ENCODE assay signal across 1 cellular context in the genomic region with DNA sequence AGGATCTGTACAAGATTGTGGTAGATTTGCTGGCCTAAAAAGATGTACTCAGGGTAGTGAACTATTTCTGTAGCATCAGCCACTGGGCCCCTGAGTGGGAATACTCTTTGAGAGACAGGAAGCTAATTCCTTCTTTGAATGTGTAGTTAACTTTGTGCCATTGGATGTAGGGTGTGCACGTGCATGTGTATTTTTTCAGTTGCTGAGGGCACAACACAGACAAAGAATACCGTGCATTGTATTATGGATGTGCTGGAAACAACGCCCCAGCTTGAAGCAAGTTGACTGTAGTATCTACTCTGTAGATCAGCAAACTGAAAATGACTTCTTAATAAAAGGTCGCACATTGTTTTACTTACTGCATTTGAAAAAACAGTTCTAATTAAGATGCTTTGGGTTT.
TF ChIP-seq lines count a peak whose summit lies in the region.

No MANE protein-coding gene starts in this region.

TF ChIP-seq in IMR-90, 13 proteins besides CTCF, POLR2A, EP300 and RAD21 (continued from another document):
- TF ChIP-seq NFE2L2 (IDR thresholded peaks at IDR 0.05; ENCODE audit: low read depth, low read length) (no peak), MAZ (IDR thresholded peaks at IDR 0.05; ENCODE audit: borderline replicate concordance, low read depth, low read length) (no peak), BHLHE40 (IDR thresholded peaks at IDR 0.05; ENCODE audit: low read depth, low read length) (no peak), CEBPB (IDR thresholded peaks at IDR 0.05; ENCODE audit: low read depth, low read length) (no peak), CHD1 (IDR thresholded peaks at IDR 0.05; ENCODE audit: low read depth, low read length) (no peak), RFX5 (IDR thresholded peaks at IDR 0.05; ENCODE audit: low read depth, low read length) (no peak)
- TF ChIP-seq, protein P1, sequence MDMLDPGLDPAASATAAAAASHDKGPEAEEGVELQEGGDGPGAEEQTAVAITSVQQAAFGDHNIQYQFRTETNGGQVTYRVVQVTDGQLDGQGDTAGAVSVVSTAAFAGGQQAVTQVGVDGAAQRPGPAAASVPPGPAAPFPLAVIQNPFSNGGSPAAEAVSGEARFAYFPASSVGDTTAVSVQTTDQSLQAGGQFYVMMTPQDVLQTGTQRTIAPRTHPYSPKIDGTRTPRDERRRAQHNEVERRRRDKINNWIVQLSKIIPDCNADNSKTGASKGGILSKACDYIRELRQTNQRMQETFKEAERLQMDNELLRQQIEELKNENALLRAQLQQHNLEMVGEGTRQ (IDR thresholded peaks at IDR 0.05; ENCODE audit: low read depth, low read length), result no peak
